ENCODE assay signal across 11 cellular contexts in the genomic region with DNA sequence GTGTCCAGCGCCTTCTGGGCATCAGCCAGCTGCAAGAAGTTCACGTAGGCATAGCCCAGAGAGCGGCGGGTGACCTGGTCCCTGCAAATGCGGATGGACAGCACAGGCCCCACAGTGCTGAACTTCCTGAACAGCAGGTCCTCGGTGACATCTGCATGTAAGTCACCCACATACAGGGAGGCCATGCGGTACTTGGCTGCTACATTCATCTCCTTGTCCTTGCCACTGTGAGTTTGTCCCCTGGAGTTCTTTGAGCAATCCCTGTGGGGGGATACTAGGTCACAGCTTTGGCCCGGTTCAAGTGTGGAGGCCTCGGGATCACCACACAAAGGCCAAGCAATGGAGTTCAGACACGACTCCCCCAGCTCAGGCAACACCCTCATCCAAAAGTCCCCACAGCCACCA. TPM values are rescaled to one million over a fixed set of nuclear protein-coding genes. Genes with fewer than 3 reads are reported as not detected.
A peak's percentile ranks its signal among the peaks of the same experiment; 100 is the strongest.
DNase-seq lines count a peak whose midpoint lies in the region; ATAC-seq and TF ChIP-seq lines count a peak whose summit lies in the region.
"Had no signal": no experiment of that assay in that cellular context is flagged by ENCODE, and none has a peak within 500 bp of the region (broad histone marks: within the 10 kb centered on the region; RNA-seq: fewer than 3 reads in every experiment).

No MANE protein-coding gene starts in this region.

- DNase-seq in AG04449 (ENCODE audit: low read depth, low spot score) (no peak), NCI-H510A treated with DMSO at 0.1 percent for 48 hours (lab: John Stamatoyannopoulos, UW) (peak; percentile 23), fibroblast of the aortic adventitia (ENCODE audit: low read depth) (no peak), osteocyte (ENCODE audit: extremely low spot score, unreplicated experiment) (no peak), HUDEP-2 (lab: John Stamatoyannopoulos, UW; ENCODE audit: unreplicated experiment in 76 of 76) (no peak)
- DNase-seq in activated naive CD4-positive, alpha-beta T cell treated with anti-CD3 and anti-CD28 coated beads, Interleukin-2, amount 50 U/mL, for 72 hours (ENCODE audit: low spot score in 2 of 2) = no peak
- no peak for DNase-seq in activated naive CD4-positive, alpha-beta T cell treated with anti-CD3 and anti-CD28 coated beads, Interleukin-2, amount 10 ng/mL, durations not matched to agents 7 days and 5 days
- DNase-seq: activated CD4-positive, alpha-beta T cell treated with anti-CD3 and anti-CD28 coated beads for 48 hours; CD4-positive, CD25-positive, alpha-beta regulatory T cell; cerebellar nuclear complex had no signal

- peaks cover 5% of the 10 kb centered on the region for H3K36me3 Mint-ChIP-seq in osteocyte (ENCODE audit: unreplicated experiment)
- H3K36me3 Mint-ChIP-seq in activated naive CD4-positive, alpha-beta T cell treated with anti-CD3 and anti-CD28 coated beads, Interleukin-2, amount 50 U/mL, for 72 hours = peaks cover 0 to 10% of the 10 kb centered on the region in 2 donors
- no peaks in the 10 kb centered on the region for H3K36me3 Mint-ChIP-seq in activated naive CD4-positive, alpha-beta T cell treated with anti-CD3 and anti-CD28 coated beads, Interleukin-2, amount 10 ng/mL, durations not matched to agents 7 days and 5 days
- H3K36me3 Mint-ChIP-seq: CD4-positive, CD25-positive, alpha-beta regulatory T cell had no signal

- POLR2A ChIA-PET in AG04449 (lab: Yijun Ruan, JAX) = no interaction called here

- TF ChIP-seq CTCF in AG04449 (IDR thresholded peaks at IDR 0.05; ENCODE audit: insufficient read depth, low read length, missing control alignments) (no peak), fibroblast of the aortic adventitia (IDR thresholded peaks at IDR 0.05; ENCODE audit: insufficient read depth, low read length) (no peak), osteocyte (IDR thresholded peaks at IDR 0.05) (no peak)

- H3K27me3 Mint-ChIP-seq in osteocyte (ENCODE audit: unreplicated experiment) = no peaks in the 10 kb centered on the region
- H3K27me3 Mint-ChIP-seq in activated naive CD4-positive, alpha-beta T cell treated with anti-CD3 and anti-CD28 coated beads, Interleukin-2, amount 10 ng/mL, durations not matched to agents 7 days and 5 days = peaks cover 5% of the 10 kb centered on the region
- H3K27me3 Mint-ChIP-seq: CD4-positive, CD25-positive, alpha-beta regulatory T cell had no signal

- H3K4me3 ChIP-seq in AG04449 (ENCODE audit: low read depth, low read length) (peak overlapping the region; percentile 53), fibroblast of the aortic adventitia (ENCODE audit: low read depth, low read length) (peak overlapping the region; percentile 39)

- ATAC-seq in activated naive CD4-positive, alpha-beta T cell treated with anti-CD3 and anti-CD28 coated beads, Interleukin-2, amount 50 U/mL, for 72 hours = no peak
- no peak for ATAC-seq in GM18520 (IDR thresholded peaks at IDR 0.05; ENCODE audit: unreplicated experiment)

- peak overlapping the region; percentile 82 for H3K27ac Mint-ChIP-seq in osteocyte (ENCODE audit: unreplicated experiment)
- no peak overlapping the region for H3K27ac Mint-ChIP-seq in activated naive CD4-positive, alpha-beta T cell treated with anti-CD3 and anti-CD28 coated beads, Interleukin-2, amount 50 U/mL, for 72 hours
- no peak overlapping the region for H3K27ac Mint-ChIP-seq in activated naive CD4-positive, alpha-beta T cell treated with anti-CD3 and anti-CD28 coated beads, Interleukin-2, amount 10 ng/mL, durations not matched to agents 7 days and 5 days
- H3K27ac Mint-ChIP-seq: CD4-positive, CD25-positive, alpha-beta regulatory T cell had no signal

- peak overlapping the region; percentile 79 for H3K4me3 Mint-ChIP-seq in osteocyte (ENCODE audit: unreplicated experiment)
- no peak overlapping the region for H3K4me3 Mint-ChIP-seq in activated naive CD4-positive, alpha-beta T cell treated with anti-CD3 and anti-CD28 coated beads, Interleukin-2, amount 10 ng/mL, durations not matched to agents 7 days and 5 days
- H3K4me3 Mint-ChIP-seq: CD4-positive, CD25-positive, alpha-beta regulatory T cell had no signal

- no peaks in the 10 kb centered on the region for H3K9me3 Mint-ChIP-seq in osteocyte (ENCODE audit: unreplicated experiment)
- H3K9me3 Mint-ChIP-seq in activated naive CD4-positive, alpha-beta T cell treated with anti-CD3 and anti-CD28 coated beads, Interleukin-2, amount 50 U/mL, for 72 hours = peaks cover 5 to 7% of the 10 kb centered on the region in 2 donors
- H3K9me3 Mint-ChIP-seq in activated naive CD4-positive, alpha-beta T cell treated with anti-CD3 and anti-CD28 coated beads, Interleukin-2, amount 10 ng/mL, durations not matched to agents 7 days and 5 days = peaks cover 6% of the 10 kb centered on the region

- CTCF ChIA-PET in AG04449 (lab: Yijun Ruan, JAX) = no interaction called here
- CTCF ChIA-PET in activated naive CD4-positive, alpha-beta T cell treated with anti-CD3 and anti-CD28 coated beads, Interleukin-2, amount 10 ng/mL, durations not matched to agents 7 days and 5 days (lab: Charles Lee) = no interaction called here

- peaks cover 24% of the 10 kb centered on the region for H3K4me1 Mint-ChIP-seq in osteocyte (ENCODE audit: unreplicated experiment)
- H3K4me1 Mint-ChIP-seq in activated naive CD4-positive, alpha-beta T cell treated with anti-CD3 and anti-CD28 coated beads, Interleukin-2, amount 10 ng/mL, durations not matched to agents 7 days and 5 days = no peaks in the 10 kb centered on the region
- H3K4me1 Mint-ChIP-seq: CD4-positive, CD25-positive, alpha-beta regulatory T cell had no signal

RNA-seq across cellular contexts. Expression of a gene that starts 0.8 kb away (rescaled TPM):
- total RNA-seq in fibroblast of the aortic adventitia (ENCODE audit: low replicate concordance) (2.2 and 2.6 TPM in 2 replicates), osteocyte (3.1 and 3.7 TPM in 2 replicates)
- not detected for total RNA-seq in activated naive CD4-positive, alpha-beta T cell treated with anti-CD3 and anti-CD28 coated beads, Interleukin-2, amount 50 U/mL, for 72 hours
- total RNA-seq: CD4-positive, CD25-positive, alpha-beta regulatory T cell had no signal
